Comparison of ENCODE assay signal across 8 cellular contexts in genomic region chr13:112722433-112723250, GRCh38. TPM values are rescaled to one million over a fixed set of nuclear protein-coding genes. Genes with fewer than 3 reads are reported as not detected.
DNase-seq lines count a peak whose midpoint lies in the region; ATAC-seq and TF ChIP-seq lines count a peak whose summit lies in the region.

No MANE protein-coding gene starts in this region.

- no peaks in the 10 kb centered on the region for H3K36me3 ChIP-seq in GM23338 (ENCODE audit: insufficient read depth)
- H3K36me3 ChIP-seq in SJSA1, result no peaks in the 10 kb centered on the region
- no peaks in the 10 kb centered on the region for H3K36me3 ChIP-seq in parathyroid adenoma (ENCODE audit: control insufficient read depth, insufficient read depth, low read length)

- H3K27ac ChIP-seq in GM23338 (ENCODE audit: low read depth) (peak overlapping the region; percentile 43; the same call in 1 of the 2 replicates), SJSA1 (peak overlapping the region; percentile 53), parathyroid adenoma (peak overlapping the region; percentile 87)

- H3K4me1 ChIP-seq in GM23338 (ENCODE audit: insufficient read depth), result peaks cover 55% of the 10 kb centered on the region
- peaks cover 26% of the 10 kb centered on the region for H3K4me1 ChIP-seq in SJSA1 (replicated peaks)
- H3K4me1 ChIP-seq in parathyroid adenoma, result peaks cover 5% of the 10 kb centered on the region

- H3K4me3 ChIP-seq in GM23338 (no peak overlapping the region), SJSA1 (no peak overlapping the region), fibroblast of pulmonary artery (replicated peaks; ENCODE audit: low read depth, low read length) (peak overlapping the region; percentile 22), parathyroid adenoma (ENCODE audit: low read depth, low read length) (no peak overlapping the region)

- H3K27me3 ChIP-seq in GM23338 (ENCODE audit: insufficient read depth), result no peaks in the 10 kb centered on the region
- no peaks in the 10 kb centered on the region for H3K27me3 ChIP-seq in SJSA1 (replicated peaks)
- H3K27me3 ChIP-seq in parathyroid adenoma (ENCODE audit: control insufficient read depth, insufficient read depth, low read length), result no peaks in the 10 kb centered on the region

- H3K9me3 ChIP-seq in SJSA1 (replicated peaks), result no peaks in the 10 kb centered on the region
- no peaks in the 10 kb centered on the region for H3K9me3 ChIP-seq in parathyroid adenoma (ENCODE audit: control insufficient read depth, low read length)

- no peaks in the 10 kb centered on the region for H3K9me2 ChIP-seq in GM23338 (ENCODE audit: insufficient read depth)

- no peaks in the 10 kb centered on the region for H4K20me1 ChIP-seq in GM23338 (replicated peaks; ENCODE audit: insufficient read depth)

- no peak overlapping the region; the same call in 2 of the 3 replicates for H3K4me3 Mint-ChIP-seq in GM23338

- peaks cover 17% of the 10 kb centered on the region for H3K27me3 Mint-ChIP-seq in GM23338 (ENCODE audit: insufficient read depth, low read depth, poor library complexity)

- no peak overlapping the region for H3K9ac ChIP-seq in parathyroid adenoma

- H3K79me2 ChIP-seq in GM23338 (replicated peaks; ENCODE audit: insufficient read depth) (peaks cover 75% of the 10 kb centered on the region), parathyroid adenoma (no peaks in the 10 kb centered on the region)

- DNase-seq in GM23338 (ENCODE audit: low spot score), result peak; percentile 44
- DNase-seq in SJSA1 (ENCODE audit: low read depth in 1 of 2, low spot score in 2 of 2), result peak; percentile 39 to 62
- DNase-seq in fibroblast of pulmonary artery (ENCODE audit: low read depth), result peak; percentile 88
- no peak for DNase-seq in NCI-H524 (lab: John Stamatoyannopoulos, UW)
- DNase-seq in mesenteric fat pad (ENCODE audit: low spot score), result no peak
- DNase-seq in stimulated activated CD4-positive, alpha-beta T cell treated with anti-CD3 and anti-CD28 coated beads, Interleukin-1b, Interleukin-23, amount 100 ng/mL, for 48 hours, result no peak

- peak overlapping the region; percentile 10 for H3K27ac Mint-ChIP-seq in GM23338

- no peak overlapping the region for H3K4me2 ChIP-seq in GM23338
- peak overlapping the region; percentile 48 for H3K4me2 ChIP-seq in parathyroid adenoma (ENCODE audit: low read length)

- H2AFZ ChIP-seq in GM23338, result no peak overlapping the region
- peak overlapping the region; percentile 73 for H2AFZ ChIP-seq in parathyroid adenoma

- H3K9me3 Mint-ChIP-seq in GM23338, result peaks cover 19% of the 10 kb centered on the region

- ATAC-seq in GM23338, result no peak
- no peak for ATAC-seq in GM21737 (IDR thresholded peaks at IDR 0.05; ENCODE audit: unreplicated experiment)

- peaks cover 43% of the 10 kb centered on the region for H3K36me3 Mint-ChIP-seq in GM23338 (ENCODE audit: low read depth)

- TF ChIP-seq CTCF in GM23338 (conservative IDR thresholded peaks at IDR 0.05; ENCODE audit: low read depth in 2 of 2), result no peak
- no peak for TF ChIP-seq CTCF in fibroblast of pulmonary artery (IDR thresholded peaks at IDR 0.05; ENCODE audit: low read length, missing control alignments)
- no peak for TF ChIP-seq CTCF in parathyroid adenoma (IDR thresholded peaks at IDR 0.05)

- H3F3A ChIP-seq in GM23338 (replicated peaks; ENCODE audit: low read depth), result 0 out of 2 replicates have a peak, but pooled peaks cover 13% of the 10 kb centered on the region

- H3K4me1 Mint-ChIP-seq in GM23338, result peaks cover 68% of the 10 kb centered on the region

TF ChIP-seq in GM23338, 12 proteins besides CTCF, POLR2A, EP300 and RAD21:
- TF ChIP-seq ZNF462 (CRISPR knock-in tag; IDR thresholded peaks at IDR 0.05) (no peak), CREB1 (CRISPR knock-in tag; IDR thresholded peaks at IDR 0.05; ENCODE audit: low read depth) (no peak), EZH2phosphoT487 (IDR thresholded peaks at IDR 0.05; ENCODE audit: unreplicated experiment) (no peak), EZH2 (IDR thresholded peaks at IDR 0.05; ENCODE audit: low read depth, unreplicated experiment) (no peak), ETS1 (IDR thresholded peaks at IDR 0.05) (no peak), NANOG (IDR thresholded peaks at IDR 0.05; ENCODE audit: borderline replicate concordance) (no peak), STAT1 (IDR thresholded peaks at IDR 0.05; ENCODE audit: unreplicated experiment) (no peak), ZNF114 (CRISPR knock-in tag; IDR thresholded peaks at IDR 0.05) (no peak), ZNF331 (CRISPR knock-in tag; IDR thresholded peaks at IDR 0.05; ENCODE audit: low read depth) (no peak), POLR2AphosphoS5 (IDR thresholded peaks at IDR 0.05; ENCODE audit: low read depth) (no peak)
TF ChIP-seq in GM23338: peak in this region for 0.

RNA-seq across cellular contexts. Expression of gene ATP11A, which starts 32.8 kb away (rescaled TPM):
- total RNA-seq in GM23338 (2014; rRNA removed; shearing (Covaris generic)), result 35.1 and 52.6 TPM in 2 replicates
- 12.3 and 12.8 TPM in 2 replicates for polyA plus RNA-seq in GM23338 (2016; fragmentation: Nextera tagmentation; extraction: Ambion mirVana)
- 2.0 and 3.7 TPM in 2 replicates for total RNA-seq in SJSA1 (2014; rRNA removed; shearing (Covaris generic))
- total RNA-seq in mesenteric fat pad, result 63.5 TPM

Comparison
In these comparisons a context has a peak if more than half of its experiments do, and no peak if none do; other contexts are left out.
1. DNase-seq: peak in GM23338 (single experiment), SJSA1 (2 of 2) and fibroblast of pulmonary artery (single experiment); none in NCI-H524 (0 of 2), mesenteric fat pad (single experiment) and stimulated activated CD4-positive, alpha-beta T cell treated with anti-CD3 and anti-CD28 coated beads, Interleukin-1b, Interleukin-23, amount 100 ng/mL, for 48 hours (single experiment).
2. Peak in every context shown above with its lines, with median percentiles within 50 percentile points of each other: H3K27ac ChIP-seq.